Comparison of ENCODE assay signal across 9 cellular contexts in genomic region chr11:2269601-2270321, GRCh38. TPM values are rescaled to one million over a fixed set of nuclear protein-coding genes. Genes with fewer than 3 reads are reported as not detected.
A peak's percentile ranks its signal among the peaks of the same experiment; 100 is the strongest.
DNase-seq lines count a peak whose midpoint lies in the region; ATAC-seq, FAIRE-seq and TF ChIP-seq lines count a peak whose summit lies in the region.
"Had no signal": no experiment of that assay in that cellular context is flagged by ENCODE, and none has a peak within 500 bp of the region (broad histone marks: within the 10 kb centered on the region; RNA-seq: fewer than 3 reads in every experiment).

No MANE protein-coding gene starts in this region.

- no peak for TF ChIP-seq POLR2A in GM12878 (IDR thresholded peaks at IDR 0.05; ENCODE audit: low read depth, low read length)

- H3K27ac ChIP-seq in GM12878 (ENCODE audit: control insufficient read depth, insufficient read depth): no peak overlapping the region
- no peak overlapping the region for H3K27ac ChIP-seq in iPS DF 6.9 (ENCODE audit: low read length)
- peak overlapping the region in 19 of 21 experiments; percentile 16 to 86 (median 71) for H3K27ac ChIP-seq in skin epidermis

- H3K9me3 ChIP-seq in GM12878 (replicated peaks; ENCODE audit: control insufficient read depth, insufficient read depth, low read length) (no peaks in the 10 kb centered on the region; the same call in 2 of the 3 replicates), iPS DF 6.9 (ENCODE audit: control insufficient read depth, insufficient read depth, low read length) (no peaks in the 10 kb centered on the region)

- H3K4me1 ChIP-seq in GM12878 (ENCODE audit: control insufficient read depth, insufficient read depth, low read length) (peaks cover 15% of the 10 kb centered on the region), iPS DF 6.9 (ENCODE audit: control insufficient read depth, insufficient read depth, low read length) (peaks cover 5% of the 10 kb centered on the region)

- TF ChIP-seq RAD21 in GM12878 (IDR thresholded peaks at IDR 0.05; ENCODE audit: insufficient read depth, low read depth, low read length): no peak

- intact Hi-C loops in GM12878 (cut with micrococcal nuclease; ENCODE audit: unreplicated experiment): no loop called here

- H3K4me3 ChIP-seq in GM12878: no peak overlapping the region
- H3K4me3 ChIP-seq in iPS DF 6.9 (ENCODE audit: low read length): peak overlapping the region; percentile 19
- H3K4me3 ChIP-seq in skin epidermis: peak overlapping the region; percentile 22 to 51 (median 38)

- no TSS peak for BruUV-seq in GM12878 (replicated peaks; lab: Mats Ljungman, UMichigan)

- CTCF ChIA-PET in GM12878 (lab: Yijun Ruan, JAX): no interaction called here

- no peaks in the 10 kb centered on the region for H3K79me2 ChIP-seq in GM12878 (ENCODE audit: control insufficient read depth, insufficient read depth, low read length)

- RAD21 ChIA-PET in GM12878 (lab: Charles Lee; ENCODE audit: unreplicated experiment): no interaction called here

- in situ Hi-C loops in GM12878 (cut with MboI): no loop called here

- peak; percentile 26 for DNase-seq in EL
- peak; percentile 24 for DNase-seq in NCI-H748 treated with DMSO at 0.1 percent for 48 hours (lab: John Stamatoyannopoulos, UW)
- no peak for DNase-seq in GM12878 (ENCODE audit: low read depth, low spot score)
- DNase-seq in iPS DF 6.9 (ENCODE audit: low read depth, low spot score): peak; percentile 63
- no peak for DNase-seq in OCI-M2 (lab: John Stamatoyannopoulos, UW; ENCODE audit: unreplicated experiment)

- POLR2A ChIA-PET in GM12878 (lab: Charles Lee): no interaction called here

- no peaks in the 10 kb centered on the region; a peak in 2 of 4 replicates for H3K27me3 ChIP-seq in GM12878 (replicated peaks in 1 of 2; ENCODE audit: control insufficient read depth in 2 of 2, insufficient read depth in 2 of 2, low read length in 1 of 2)
- peaks cover 40% of the 10 kb centered on the region for H3K27me3 ChIP-seq in iPS DF 6.9 (ENCODE audit: control insufficient read depth, insufficient read depth, low read length)

- H3K9ac ChIP-seq in GM12878 (ENCODE audit: control insufficient read depth, insufficient read depth, low read length): no peak overlapping the region

- ATAC-seq in GM12878: no peak
- no peak for ATAC-seq in GM21360 (IDR thresholded peaks at IDR 0.05; ENCODE audit: unreplicated experiment)
- no peak for ATAC-seq in GM21717 (IDR thresholded peaks at IDR 0.05; ENCODE audit: unreplicated experiment)

- H3K36me3 ChIP-seq in GM12878 (ENCODE audit: control insufficient read depth in 2 of 2, insufficient read depth in 2 of 2, low read length in 1 of 2): no peaks in the 10 kb centered on the region
- no peaks in the 10 kb centered on the region for H3K36me3 ChIP-seq in iPS DF 6.9 (ENCODE audit: control insufficient read depth, insufficient read depth, low read length)

- no peak overlapping the region for H2AFZ ChIP-seq in GM12878 (ENCODE audit: control insufficient read depth, low read depth, low read length)

- H3K4me2 ChIP-seq in GM12878 (ENCODE audit: control insufficient read depth, insufficient read depth): peak overlapping the region; percentile 25; the same call in 1 of the 2 replicates

- 14% methylated on average over 60 of the region's 104 CpGs for WGBS in GM12878 (ENCODE audit: insufficient coverage, insufficient replicate concordance, low lambda C conversion rate, missing lambda C conversion rate)
- no CpG with 5 or more reads among the region's 104 CpGs for WGBS in iPS DF 6.9 (ENCODE audit: insufficient coverage, insufficient read length)

- no peaks in the 10 kb centered on the region for H4K20me1 ChIP-seq in GM12878 (ENCODE audit: control insufficient read depth, insufficient read depth)

- no peak for TF ChIP-seq CTCF in GM12878 (IDR thresholded peaks at IDR 0.05 in 2 of 3, conservative IDR thresholded peaks at IDR 0.05 in 1 of 3; ENCODE audit: control insufficient read depth in 2 of 3, extremely low read depth in 1 of 3, insufficient read depth in 1 of 3, low read depth in 3 of 3, low read length in 3 of 3)

- no peak for TF ChIP-seq EP300 in GM12878 (IDR thresholded peaks at IDR 0.05; ENCODE audit: borderline replicate concordance in 1 of 2, control insufficient read depth in 1 of 2, low read depth in 2 of 2, low read length in 2 of 2)

- SMC1A ChIA-PET in GM12878 (lab: Charles Lee; ENCODE audit: uncharacterized antibody, unreplicated experiment): no interaction called here

- no peak for FAIRE-seq in GM12878 (lab: Jason Lieb, UNC)

TF ChIP-seq in GM12878, 131 proteins besides CTCF, POLR2A, EP300 and RAD21:
- TF ChIP-seq HDAC6 (IDR thresholded peaks at IDR 0.05; ENCODE audit: unreplicated experiment): peak; percentile 94
- no peak for TF ChIP-seq MXI1 (IDR thresholded peaks at IDR 0.05; ENCODE audit: low read depth, low read length)
TF ChIP-seq in GM12878: peak in this region for 1.

RNA-seq across cellular contexts. Expression of gene ASCL2, which starts 0.6 kb away (rescaled TPM):
- not detected in 2 replicates for total RNA-seq in GM12878 (2013; cell fraction: nucleolus; rRNA removed)
- not detected in 2 replicates for total RNA-seq in GM12878 (2014; rRNA removed)
- not detected in 2 replicates for total RNA-seq in GM12878 (2014; rRNA removed; fragmentation: Illumina TruSeq; extraction: Trizol)
- total RNA-seq in GM12878 (2021): not detected in 2 replicates
- not detected for polyA plus RNA-seq in GM12878 (2011; ENCODE audit: low read depth)
- polyA plus RNA-seq in GM12878 (2011; rRNA removed): not detected in 2 replicates
- not detected in 2 replicates for polyA plus RNA-seq in GM12878 (2011; cell fraction: cytosol; rRNA removed)
- not detected in 2 replicates for polyA plus RNA-seq in GM12878 (2011; cell fraction: nucleus; rRNA removed)
- not detected in 2 replicates for polyA plus RNA-seq in GM12878 (2012)
- not detected in 2 replicates for polyA plus RNA-seq in GM12878 (2014; fragmentation: Illumina TruSeq; extraction: Trizol)
- polyA plus RNA-seq in GM12878 (2014; fragmentation: Nextera tagmentation; extraction: Ambion mirVana): not detected
- polyA plus RNA-seq in GM12878 (2014; rRNA removed): not detected in 2 replicates
- not detected for polyA plus RNA-seq in GM12878 (2016; fragmentation: Nextera tagmentation; extraction: Ambion mirVana)
- polyA minus RNA-seq in GM12878 (2011; rRNA and poly(A)+ RNA removed): not detected in 2 replicates
- not detected in 2 replicates for polyA minus RNA-seq in GM12878 (2011; cell fraction: cytosol; rRNA and poly(A)+ RNA removed)
- not detected in 2 replicates for polyA minus RNA-seq in GM12878 (2011; cell fraction: nucleus; rRNA and poly(A)+ RNA removed)
- total RNA-seq: HT1080 had no signal

RNA-seq across cellular contexts. Expression of gene C11orf21, which starts 32.0 kb away (rescaled TPM):
- total RNA-seq in GM12878 (2013; cell fraction: nucleolus; rRNA removed): not detected in 2 replicates
- total RNA-seq in GM12878 (2014; rRNA removed) (0.05 and 0.11 TPM in 2 replicates), GM12878 (2014; rRNA removed; fragmentation: Illumina TruSeq; extraction: Trizol) (not detected in 2 replicates), GM12878 (2021) (0.26 TPM in 1 of 2 replicates, not detected in the other)
- not detected for polyA plus RNA-seq in GM12878 (2011; ENCODE audit: low read depth)
- polyA plus RNA-seq in GM12878 (2011; rRNA removed) (0.06 TPM in 1 of 2 replicates, not detected in the other), GM12878 (2014; fragmentation: Illumina TruSeq; extraction: Trizol) (0.04 TPM in 1 of 2 replicates, not detected in the other), GM12878 (2014; fragmentation: Nextera tagmentation; extraction: Ambion mirVana) (not detected), GM12878 (2014; rRNA removed) (not detected in 2 replicates), GM12878 (2016; fragmentation: Nextera tagmentation; extraction: Ambion mirVana) (not detected)
- 0.08 TPM in 1 of 2 replicates, not detected in the other for polyA plus RNA-seq in GM12878 (2011; cell fraction: cytosol; rRNA removed)
- 0.04 and 0.18 TPM in 2 replicates for polyA plus RNA-seq in GM12878 (2011; cell fraction: nucleus; rRNA removed)
- polyA plus RNA-seq in GM12878 (2012): not detected in 2 replicates
- not detected in 2 replicates for polyA minus RNA-seq in GM12878 (2011; rRNA and poly(A)+ RNA removed)
- polyA minus RNA-seq in GM12878 (2011; cell fraction: cytosol; rRNA and poly(A)+ RNA removed): not detected in 2 replicates
- not detected in 2 replicates for polyA minus RNA-seq in GM12878 (2011; cell fraction: nucleus; rRNA and poly(A)+ RNA removed)

RNA-seq across cellular contexts. Expression of gene TSPAN32, which starts 32.1 kb away (rescaled TPM):
- 0.52 and 0.76 TPM in 2 replicates for total RNA-seq in GM12878 (2013; cell fraction: nucleolus; rRNA removed)
- total RNA-seq in GM12878 (2014; rRNA removed) (not detected in 2 replicates), GM12878 (2014; rRNA removed; fragmentation: Illumina TruSeq; extraction: Trizol) (not detected in 2 replicates), GM12878 (2021) (not detected in 2 replicates)
- polyA plus RNA-seq in GM12878 (2011; ENCODE audit: low read depth): not detected
- polyA plus RNA-seq in GM12878 (2011; rRNA removed) (0.09 TPM in 1 of 2 replicates, not detected in the other), GM12878 (2014; fragmentation: Illumina TruSeq; extraction: Trizol) (not detected in 2 replicates), GM12878 (2014; fragmentation: Nextera tagmentation; extraction: Ambion mirVana) (not detected), GM12878 (2014; rRNA removed) (0.08 TPM in 1 of 2 replicates, not detected in the other), GM12878 (2016; fragmentation: Nextera tagmentation; extraction: Ambion mirVana) (under 1 TPM in 1 of 2 experiments, not detected in 1; 0.08 TPM)
- 0.08 and 0.22 TPM in 2 replicates for polyA plus RNA-seq in GM12878 (2011; cell fraction: cytosol; rRNA removed)
- 1.0 and 1.5 TPM in 2 replicates for polyA plus RNA-seq in GM12878 (2011; cell fraction: nucleus; rRNA removed)
- polyA plus RNA-seq in GM12878 (2012): not detected in 2 replicates
- not detected in 2 replicates for polyA minus RNA-seq in GM12878 (2011; rRNA and poly(A)+ RNA removed)
- not detected in 2 replicates for polyA minus RNA-seq in GM12878 (2011; cell fraction: cytosol; rRNA and poly(A)+ RNA removed)
- polyA minus RNA-seq in GM12878 (2011; cell fraction: nucleus; rRNA and poly(A)+ RNA removed): 0.12 TPM in 1 of 2 replicates, not detected in the other

Comparison
In these comparisons a context has a peak if more than half of its experiments do, and no peak if none do; other contexts are left out.
1. DNase-seq: peak in EL (single experiment), NCI-H748 treated with DMSO at 0.1 percent for 48 hours (single experiment) and iPS DF 6.9 (single experiment); none in GM12878 (single experiment) and OCI-M2 (single experiment).
2. H3K27ac ChIP-seq: peak in skin epidermis (19 of 21); none in GM12878 (single experiment) and iPS DF 6.9 (single experiment).